ENCODE assay signal across 8 cellular contexts in genomic region chr17:752002-752619, GRCh38. TPM values are rescaled to one million over a fixed set of nuclear protein-coding genes. Genes with fewer than 3 reads are reported as not detected.
A peak's percentile ranks its signal among the peaks of the same experiment; 100 is the strongest.
DNase-seq lines count a peak whose midpoint lies in the region; ATAC-seq, FAIRE-seq and TF ChIP-seq lines count a peak whose summit lies in the region.

GEMIN4 (minus strand) TSS chr17:752264; CDS start chr17:752142, 122 bp downstream.

- H3K4me3 Mint-ChIP-seq in T-helper 2 cell treated with Interferon-gamma antibody and Interleukin-4, amounts not matched to agents 5 μg/mL and 100 μg/mL, for 36 hours, result peak within 1 kb of the TSS; percentile 97
- H3K4me3 Mint-ChIP-seq in astrocyte (ENCODE audit: unreplicated experiment), result peak within 1 kb of the TSS; percentile 97

- H4K20me1 ChIP-seq in astrocyte (ENCODE audit: insufficient read depth, low read length), result peaks cover 36% of the 10 kb centered on the region

- H3K4me3 ChIP-seq in astrocyte (ENCODE audit: insufficient read depth, low read depth, low read length), result peak within 1 kb of the TSS; percentile 76
- peak within 1 kb of the TSS; percentile 76 for H3K4me3 ChIP-seq in rectal smooth muscle tissue (ENCODE audit: low read length)
- H3K4me3 ChIP-seq in vagina, result peak within 1 kb of the TSS; percentile 55 to 83

- H3K27ac Mint-ChIP-seq in T-helper 2 cell treated with Interferon-gamma antibody and Interleukin-4, amounts not matched to agents 5 μg/mL and 100 μg/mL, for 36 hours, result peak within 1 kb of the TSS; percentile 97
- H3K27ac Mint-ChIP-seq in astrocyte (ENCODE audit: unreplicated experiment), result peak within 1 kb of the TSS; percentile 86

- H3K27me3 Mint-ChIP-seq in T-helper 2 cell treated with Interferon-gamma antibody and Interleukin-4, amounts not matched to agents 5 μg/mL and 100 μg/mL, for 36 hours (ENCODE audit: low read depth), result no peaks in the 10 kb centered on the region
- H3K27me3 Mint-ChIP-seq in astrocyte (ENCODE audit: low read depth, unreplicated experiment), result no peaks in the 10 kb centered on the region

- H3K27me3 ChIP-seq in astrocyte (ENCODE audit: insufficient read depth, low read length) (no peaks in the 10 kb centered on the region), rectal smooth muscle tissue (ENCODE audit: control insufficient read depth, insufficient read depth, low read length) (no peaks in the 10 kb centered on the region), vagina (no peaks in the 10 kb centered on the region)

- H3K36me3 Mint-ChIP-seq in T-helper 2 cell treated with Interferon-gamma antibody and Interleukin-4, amounts not matched to agents 5 μg/mL and 100 μg/mL, for 36 hours (ENCODE audit: low read depth), result peaks cover 44% of the 10 kb centered on the region
- peaks cover 28% of the 10 kb centered on the region for H3K36me3 Mint-ChIP-seq in astrocyte (ENCODE audit: low read depth, unreplicated experiment)

- ATAC-seq in GM18498 (IDR thresholded peaks at IDR 0.05; ENCODE audit: unreplicated experiment) (peak; percentile 85), HG02798 (IDR thresholded peaks at IDR 0.05; ENCODE audit: poor library complexity, unreplicated experiment) (peak; percentile 92)

- peaks cover 46% of the 10 kb centered on the region for H3K79me2 ChIP-seq in astrocyte (ENCODE audit: insufficient read depth, low read length)

- H3K4me1 ChIP-seq in astrocyte (ENCODE audit: insufficient read depth, low read length) (peaks cover 20% of the 10 kb centered on the region), rectal smooth muscle tissue (ENCODE audit: control insufficient read depth, insufficient read depth, low read length) (peaks cover 9% of the 10 kb centered on the region), vagina (peaks cover 21% of the 10 kb centered on the region)

- H3K4me1 Mint-ChIP-seq in T-helper 2 cell treated with Interferon-gamma antibody and Interleukin-4, amounts not matched to agents 5 μg/mL and 100 μg/mL, for 36 hours (ENCODE audit: low read depth), result peaks cover 21% of the 10 kb centered on the region
- peaks cover 7% of the 10 kb centered on the region for H3K4me1 Mint-ChIP-seq in astrocyte (ENCODE audit: low read depth, unreplicated experiment)

- peak; percentile 28 for DNase-seq in NCI-H1417 treated with DMSO at 0.1 percent for 48 hours (lab: John Stamatoyannopoulos, UW)
- peak; percentile 97 for DNase-seq in T-helper 2 cell treated with Interferon-gamma antibody and Interleukin-4, amounts not matched to agents 5 μg/mL and 100 μg/mL, for 36 hours (ENCODE audit: low spot score)
- peak; percentile 55 for DNase-seq in astrocyte (ENCODE audit: low read depth)
- peak; percentile 95 for DNase-seq in hepatic stellate cell (ENCODE audit: low spot score)
- no peak for DNase-seq in vagina (ENCODE audit: extremely low spot score in 2 of 2)

- H3K27ac ChIP-seq in astrocyte (ENCODE audit: low read depth, low read length), result peak within 1 kb of the TSS; percentile 72
- peak within 1 kb of the TSS; percentile 66 for H3K27ac ChIP-seq in rectal smooth muscle tissue (ENCODE audit: low read depth, low read length)
- H3K27ac ChIP-seq in vagina, result peak within 1 kb of the TSS; percentile 90

- H3K9me3 ChIP-seq in astrocyte (ENCODE audit: insufficient read depth, low read depth, low read length) (no peaks in the 10 kb centered on the region), vagina (no peaks in the 10 kb centered on the region)

- peaks cover 5% of the 10 kb centered on the region for H3K9me3 Mint-ChIP-seq in T-helper 2 cell treated with Interferon-gamma antibody and Interleukin-4, amounts not matched to agents 5 μg/mL and 100 μg/mL, for 36 hours
- H3K9me3 Mint-ChIP-seq in astrocyte (ENCODE audit: unreplicated experiment), result peaks cover 6% of the 10 kb centered on the region

- H3K9ac ChIP-seq in astrocyte (ENCODE audit: low read length) (peak within 1 kb of the TSS; percentile 81), rectal smooth muscle tissue (ENCODE audit: low read length) (peak within 1 kb of the TSS; percentile 66)

- intact Hi-C loops in vagina (cut with DNase I), result no loop called here

- peak in 1 of 2 donors; percentile 77 for TF ChIP-seq POLR2A in vagina (IDR thresholded peaks at IDR 0.05)

- H3K4me2 ChIP-seq in astrocyte (ENCODE audit: low read length), result peak within 1 kb of the TSS; percentile 92

- H3K36me3 ChIP-seq in astrocyte (ENCODE audit: insufficient read depth, low read length), result peaks cover 13% of the 10 kb centered on the region
- H3K36me3 ChIP-seq in rectal smooth muscle tissue (ENCODE audit: control insufficient read depth, insufficient read depth, low read length), result peaks cover 5% of the 10 kb centered on the region
- H3K36me3 ChIP-seq in vagina, result peaks cover 0 to 6% of the 10 kb centered on the region in 2 donors

- TF ChIP-seq CTCF in astrocyte (IDR thresholded peaks at IDR 0.05; ENCODE audit: insufficient read depth, low read depth, low read length) (peak; percentile 59), vagina (IDR thresholded peaks at IDR 0.05) (peak; percentile 76 to 99 (median 97))

- H2AFZ ChIP-seq in astrocyte (ENCODE audit: low read depth, low read length), result peak within 1 kb of the TSS; percentile 98

- FAIRE-seq in astrocyte (lab: Jason Lieb, UNC), result no peak

RNA-seq across cellular contexts. Expression of gene GEMIN4, which starts in this region (rescaled TPM):
- total RNA-seq in astrocyte, result 17.3 and 18.4 TPM in 2 replicates
- 22.3 TPM for total RNA-seq in vagina

Comparison
In these comparisons a context has a peak if more than half of its experiments do, and no peak if none do; other contexts are left out.
1. DNase-seq: peak in NCI-H1417 treated with DMSO at 0.1 percent for 48 hours (single experiment), T-helper 2 cell treated with Interferon-gamma antibody and Interleukin-4, amounts not matched to agents 5 μg/mL and 100 μg/mL, for 36 hours (single experiment), astrocyte (single experiment) and hepatic stellate cell (single experiment); none in vagina (0 of 2).
2. Peak in every context shown above with its lines, with median percentiles within 50 percentile points of each other: H3K27ac ChIP-seq and H3K4me3 ChIP-seq.